Comparison of ENCODE assay signal across 22 cellular contexts in genomic region chr12:31035944-31036665, GRCh38. TPM values are rescaled to one million over a fixed set of nuclear protein-coding genes. Genes with fewer than 3 reads are reported as not detected.
A peak's percentile ranks its signal among the peaks of the same experiment; 100 is the strongest.
DNase-seq lines count a peak whose midpoint lies in the region; ATAC-seq and TF ChIP-seq lines count a peak whose summit lies in the region.
"Had no signal": no experiment of that assay in that cellular context is flagged by ENCODE, and none has a peak within 500 bp of the region (broad histone marks: within the 10 kb centered on the region; RNA-seq: fewer than 3 reads in every experiment).

No MANE protein-coding gene starts in this region.

- no peak overlapping the region for H3K4me3 ChIP-seq in left lung
- H3K4me3 ChIP-seq: psoas muscle, tibial nerve had no signal

- H3K27ac Mint-ChIP-seq in activated CD8-positive, alpha-beta memory T cell treated with anti-CD3 and anti-CD28 coated beads, Interleukin-2, amount 10 ng/mL, durations not matched to agents 7 days and 5 days, result no peak overlapping the region
- H3K27ac Mint-ChIP-seq: activated naive CD4-positive, alpha-beta T cell treated with anti-CD3 and anti-CD28 coated beads, Interleukin-2, amount 10 ng/mL, durations not matched to agents 7 days and 5 days; brain; CD14-positive monocyte; dendritic cell treated with granulocyte-macrophage colony-stimulating factor and Interleukin-4, amounts not matched to agents 40 ng/mL and 50 ng/mL, for 4 days; HFFc6; immature natural killer cell; memory B cell; natural killer cell treated with Interleukin-12 subunit alpha and Interleukin-12 subunit beta and Interleukin-15 and Interleukin-18, amount 100 ng/mL, for 72 hours had no signal

- no peaks in the 10 kb centered on the region for H3K9me3 ChIP-seq in left lung
- H3K9me3 ChIP-seq: psoas muscle, tibial nerve had no signal

- no peak overlapping the region for H3K4me3 Mint-ChIP-seq in activated CD8-positive, alpha-beta memory T cell treated with anti-CD3 and anti-CD28 coated beads, Interleukin-2, amount 10 ng/mL, durations not matched to agents 7 days and 5 days
- H3K4me3 Mint-ChIP-seq: activated naive CD4-positive, alpha-beta T cell treated with anti-CD3 and anti-CD28 coated beads, Interleukin-2, amount 10 ng/mL, durations not matched to agents 7 days and 5 days; brain; CD14-positive monocyte; dendritic cell treated with granulocyte-macrophage colony-stimulating factor and Interleukin-4, amounts not matched to agents 40 ng/mL and 50 ng/mL, for 4 days; HFFc6; immature natural killer cell; memory B cell; natural killer cell treated with Interleukin-12 subunit alpha and Interleukin-12 subunit beta and Interleukin-15 and Interleukin-18, amount 100 ng/mL, for 72 hours had no signal

- H3K27me3 Mint-ChIP-seq in activated CD8-positive, alpha-beta memory T cell treated with anti-CD3 and anti-CD28 coated beads, Interleukin-2, amount 10 ng/mL, durations not matched to agents 7 days and 5 days, result peaks cover 10% of the 10 kb centered on the region
- H3K27me3 Mint-ChIP-seq: dendritic cell treated with granulocyte-macrophage colony-stimulating factor and Interleukin-4, amounts not matched to agents 40 ng/mL and 50 ng/mL, for 4 days had no signal

- no peaks in the 10 kb centered on the region for H3K4me1 ChIP-seq in left lung
- H3K4me1 ChIP-seq: psoas muscle had no signal

- no peaks in the 10 kb centered on the region for H3K27me3 ChIP-seq in left lung
- H3K27me3 ChIP-seq: tibial nerve had no signal

- no peak for TF ChIP-seq CTCF in left lung (IDR thresholded peaks at IDR 0.05)

- no peaks in the 10 kb centered on the region for H3K36me3 Mint-ChIP-seq in activated CD8-positive, alpha-beta memory T cell treated with anti-CD3 and anti-CD28 coated beads, Interleukin-2, amount 10 ng/mL, durations not matched to agents 7 days and 5 days
- H3K36me3 Mint-ChIP-seq: activated naive CD4-positive, alpha-beta T cell treated with anti-CD3 and anti-CD28 coated beads, Interleukin-2, amount 10 ng/mL, durations not matched to agents 7 days and 5 days; brain; CD14-positive monocyte; immature natural killer cell; memory B cell; natural killer cell treated with Interleukin-12 subunit alpha and Interleukin-12 subunit beta and Interleukin-15 and Interleukin-18, amount 100 ng/mL, for 72 hours had no signal

- CTCF ChIA-PET in activated CD8-positive, alpha-beta memory T cell treated with anti-CD3 and anti-CD28 coated beads, Interleukin-2, amount 10 ng/mL, durations not matched to agents 7 days and 5 days (lab: Charles Lee), result no interaction called here

- no peaks in the 10 kb centered on the region for H3K9me3 Mint-ChIP-seq in activated CD8-positive, alpha-beta memory T cell treated with anti-CD3 and anti-CD28 coated beads, Interleukin-2, amount 10 ng/mL, durations not matched to agents 7 days and 5 days (ENCODE audit: low read depth)
- H3K9me3 Mint-ChIP-seq: activated naive CD4-positive, alpha-beta T cell treated with anti-CD3 and anti-CD28 coated beads, Interleukin-2, amount 10 ng/mL, durations not matched to agents 7 days and 5 days; brain; CD14-positive monocyte; dendritic cell treated with granulocyte-macrophage colony-stimulating factor and Interleukin-4, amounts not matched to agents 40 ng/mL and 50 ng/mL, for 4 days; HFFc6; memory B cell; natural killer cell treated with Interleukin-12 subunit alpha and Interleukin-12 subunit beta and Interleukin-15 and Interleukin-18, amount 100 ng/mL, for 72 hours had no signal

- no peak for ATAC-seq in activated CD8-positive, alpha-beta memory T cell treated with anti-CD3 and anti-CD28 coated beads, Interleukin-2, amount 10 ng/mL, durations not matched to agents 7 days and 5 days
- ATAC-seq in left lung (peak; percentile 78), HG02642 (IDR thresholded peaks at IDR 0.05; ENCODE audit: poor library complexity, unreplicated experiment) (no peak)
- ATAC-seq: psoas muscle had no signal

- intact Hi-C loops in left lung (cut with DNase I), result no loop called here

- H3K4me1 Mint-ChIP-seq in activated CD8-positive, alpha-beta memory T cell treated with anti-CD3 and anti-CD28 coated beads, Interleukin-2, amount 10 ng/mL, durations not matched to agents 7 days and 5 days, result no peaks in the 10 kb centered on the region
- H3K4me1 Mint-ChIP-seq: brain, immature natural killer cell, memory B cell had no signal

- peak; percentile 34 for DNase-seq in activated CD8-positive, alpha-beta memory T cell treated with anti-CD3 and anti-CD28 coated beads, Interleukin-2, amount 10 ng/mL, durations not matched to agents 7 days and 5 days
- DNase-seq in activated CD8-positive, alpha-beta memory T cell treated with anti-CD3 and anti-CD28 coated beads, Interleukin-2, amount 50 U/mL, for 48 hours, result no peak
- peak; percentile 38 for DNase-seq in SW480 (ENCODE audit: low spot score)
- DNase-seq in left lung, result no peak
- DNase-seq in NCI-H526 (lab: John Stamatoyannopoulos, UW), result no peak
- DNase-seq in SIG-M5 treated with dmso at 0.1 percent for 504 hours (lab: John Stamatoyannopoulos, UW; ENCODE audit: unreplicated experiment), result no peak
- DNase-seq in hepatic stellate cell (ENCODE audit: low spot score), result no peak
- DNase-seq: activated CD4-positive, alpha-beta T cell treated with anti-CD3 and anti-CD28 coated beads for 4 hours; activated naive CD4-positive, alpha-beta T cell treated with anti-CD3 and anti-CD28 coated beads, Interleukin-2, amount 10 ng/mL, durations not matched to agents 7 days and 5 days; glutamatergic neuron; HFFc6; immature natural killer cell; NCI-H2081 treated with DMSO at 0.1 percent for 48 hours; psoas muscle; stimulated activated CD4-positive, alpha-beta T cell treated with anti-CD3 and anti-CD28 coated beads, Interleukin-12 subunit alpha, Interleukin-12 subunit beta, amount 100 ng/mL, for 4 hours had no signal

- no peak overlapping the region for H3K27ac ChIP-seq in left lung
- H3K27ac ChIP-seq: psoas muscle had no signal

- H3K36me3 ChIP-seq in left lung, result no peaks in the 10 kb centered on the region
- H3K36me3 ChIP-seq: tibial nerve had no signal

RNA-seq across cellular contexts. Expression of gene DDX11, which starts 37.6 kb away (rescaled TPM):
- total RNA-seq in activated CD8-positive, alpha-beta memory T cell treated with anti-CD3 and anti-CD28 coated beads, Interleukin-2, amount 10 ng/mL, durations not matched to agents 7 days and 5 days, result 100 to 1,000 TPM; 176 to 240 TPM
- 10 to 100 TPM; 42.0 to 44.1 TPM for total RNA-seq in left lung

Comparison
In these comparisons a context has a peak if more than half of its experiments do, and no peak if none do; other contexts are left out.
1. DNase-seq: peak in activated CD8-positive, alpha-beta memory T cell treated with anti-CD3 and anti-CD28 coated beads, Interleukin-2, amount 10 ng/mL, durations not matched to agents 7 days and 5 days (single experiment) and SW480 (single experiment); none in activated CD8-positive, alpha-beta memory T cell treated with anti-CD3 and anti-CD28 coated beads, Interleukin-2, amount 50 U/mL, for 48 hours (single experiment), left lung (0 of 2), NCI-H526 (0 of 2), SIG-M5 treated with dmso at 0.1 percent for 504 hours (single experiment) and hepatic stellate cell (single experiment).